Comparison of ENCODE assay signal across 21 cellular contexts in the genomic region with DNA sequence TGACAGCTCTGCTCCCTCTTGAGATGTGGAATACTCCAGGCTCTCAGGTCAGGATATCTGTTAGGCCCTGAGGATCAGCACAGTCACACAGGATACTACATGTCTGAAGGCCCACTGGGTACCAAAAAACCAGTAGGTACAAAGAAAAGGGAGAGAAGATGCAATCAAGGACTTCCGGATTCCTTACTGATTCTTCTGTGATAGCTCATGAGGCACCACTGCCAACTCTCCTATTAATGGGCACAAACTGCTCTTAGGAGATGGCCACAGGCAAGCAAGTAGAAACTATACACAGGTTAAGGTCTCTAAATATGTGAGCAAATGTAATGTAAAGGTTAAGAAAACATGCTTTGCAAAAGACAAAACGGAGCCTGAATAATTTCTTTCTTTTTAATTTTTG. TPM values are rescaled to one million over a fixed set of nuclear protein-coding genes. Genes with fewer than 3 reads are reported as not detected.
DNase-seq lines count a peak whose midpoint lies in the region; ATAC-seq, FAIRE-seq and TF ChIP-seq lines count a peak whose summit lies in the region.
"Had no signal": no experiment of that assay in that cellular context is flagged by ENCODE, and none has a peak within 500 bp of the region (broad histone marks: within the 10 kb centered on the region; RNA-seq: fewer than 3 reads in every experiment).

No MANE protein-coding gene starts in this region.

- TF ChIP-seq POLR2A in HepG2 (IDR thresholded peaks at IDR 0.05; ENCODE audit: insufficient read depth in 1 of 2, low read depth in 2 of 2, low read length in 2 of 2), result no peak

- ATAC-seq in left cardiac atrium (no peak), HepG2 (no peak), GM21576 (IDR thresholded peaks at IDR 0.05; ENCODE audit: unreplicated experiment) (no peak)
- ATAC-seq: HCT116, left lung had no signal

- peaks cover 71% of the 10 kb centered on the region for H3K79me2 ChIP-seq in HepG2 (ENCODE audit: insufficient read depth, low read length)

- H3K9ac ChIP-seq in HepG2 (ENCODE audit: insufficient read depth, low read depth, low read length), result peak overlapping the region; percentile 66
- H3K9ac ChIP-seq: parathyroid adenoma had no signal

- CTCF ChIA-PET in RWPE1 (lab: Yijun Ruan, JAX), result interaction anchor here (0.6 kb wide), 1 partner anchor 80 kb away, joined by 3 read pairs; no protein-coding TSS in a partner anchor
- CTCF ChIA-PET in HepG2 (lab: Yijun Ruan, JAX; ENCODE audit: low intra/inter-chr PET ratio, low total read pairs), result no interaction called here

- in situ Hi-C loops in HepG2 (cut with HindIII; ENCODE audit: extremely low pct_ligation_motif_present, low pct_unique_long_range_greater_than_20kb), result loop anchor here (5.0 kb wide), 2 partner anchors 55 to 120 kb away; a partner anchor contains a TSS
- in situ Hi-C loops in KBM-7 (cut with MboI; ENCODE audit: low pct_unique_long_range_greater_than_20kb, low sequenced_read_pairs), result no loop called here

- H3K4me1 ChIP-seq in left ventricle myocardium inferior (peaks cover 97% of the 10 kb centered on the region), HepG2 (ENCODE audit: insufficient read depth, low read length) (peaks cover 77% of the 10 kb centered on the region)

- WGBS in HepG2 (ENCODE audit: low lambda C conversion rate), result 83% methylated on average over 2 of the region's 2 CpGs

- peaks cover 2% of the 10 kb centered on the region for H4K20me1 ChIP-seq in HepG2 (ENCODE audit: insufficient read depth, low read length)

- TF ChIP-seq CTCF in left ventricle myocardium inferior (IDR thresholded peaks at IDR 0.05; ENCODE audit: borderline replicate concordance) (no peak), RWPE1 (conservative IDR thresholded peaks at IDR 0.05; ENCODE audit: low read depth) (no peak), HepG2 (CRISPR knock-in tag; IDR thresholded peaks at IDR 0.05) (no peak)

- H3K27me3 ChIP-seq in left ventricle myocardium inferior (ENCODE audit: low read depth) (no peaks in the 10 kb centered on the region), HepG2 (ENCODE audit: control insufficient read depth in 1 of 2, insufficient read depth in 2 of 2, low read length in 2 of 2) (no peaks in the 10 kb centered on the region; a peak in 1 of 5 replicates)
- H3K27me3 ChIP-seq: left lung, uterus had no signal

- no peak for TF ChIP-seq EP300 in HepG2 (IDR thresholded peaks at IDR 0.05; ENCODE audit: low read depth in 2 of 2, low read length in 2 of 2)
- no peak for TF ChIP-seq EP300 in HepG2 (CRISPR knock-in tag; IDR thresholded peaks at IDR 0.05; ENCODE audit: borderline replicate concordance)

- BruUV-seq in HepG2 (replicated peaks; lab: Mats Ljungman, UMichigan), result no TSS peak

- FAIRE-seq in HepG2 (lab: Jason Lieb, UNC), result no peak

- H3K4me3 ChIP-seq in left ventricle myocardium inferior (no peak overlapping the region), HepG2 (replicated peaks in 1 of 3; ENCODE audit: insufficient read depth in 1 of 3, low read depth in 2 of 3, low read length in 3 of 3) (peak overlapping the region in 2 of 3 experiments; percentile 8 to 68; a peak in 1 of 6 replicates)
- H3K4me3 ChIP-seq: left lung, uterus had no signal

- intact Hi-C loops in left ventricle myocardium inferior (cut with micrococcal nuclease), result no loop called here
- intact Hi-C loops in left cardiac atrium (cut with DNase I), result no loop called here
- intact Hi-C loops in HepG2 (cut with micrococcal nuclease; ENCODE audit: unreplicated experiment), result no loop called here

- POLR2A ChIA-PET in RWPE1 (lab: Yijun Ruan, JAX; ENCODE audit: low non-redundant PET) (no interaction called here), HepG2 (lab: Yijun Ruan, JAX) (interaction anchor here (1.5 to 4.4 kb wide), 6 partner anchors 11 to 73 kb away, joined by 7 to 91 read pairs (median 21); a partner anchor contains a TSS)

- no peak overlapping the region for H2AFZ ChIP-seq in HepG2 (ENCODE audit: low read length)
- H2AFZ ChIP-seq: parathyroid adenoma had no signal

- H3K9me3 ChIP-seq in left ventricle myocardium inferior (replicated peaks), result no peaks in the 10 kb centered on the region
- no peaks in the 10 kb centered on the region for H3K9me3 ChIP-seq in HepG2 (ENCODE audit: low read length)
- H3K9me3 ChIP-seq: left lung, uterus had no signal

- H3K36me3 ChIP-seq in left ventricle myocardium inferior, result peaks cover 25% of the 10 kb centered on the region
- peaks cover 8 to 25% of the 10 kb centered on the region in 2 experiments for H3K36me3 ChIP-seq in HepG2 (replicated peaks in 1 of 2; ENCODE audit: control insufficient read depth in 1 of 2, insufficient read depth in 2 of 2, low read length in 2 of 2)
- H3K36me3 ChIP-seq: uterus had no signal

- DNase-seq in left ventricle myocardium inferior (no peak), left cardiac atrium (no peak), RWPE1 (ENCODE audit: low spot score) (no peak), HepG2 (ENCODE audit: low spot score) (no peak), nucleus accumbens (lab: John Stamatoyannopoulos, UW) (no peak), KBM-7 (no peak), activated gamma-delta T cell (lab: John Stamatoyannopoulos, UW) (no peak)
- DNase-seq: activated CD4-positive, alpha-beta T cell treated with anti-CD3 and anti-CD28 coated beads for 1 hour; activated naive CD8-positive, alpha-beta T cell treated with anti-CD3 and anti-CD28 coated beads for 36 hours; DMS53; effector CD8-positive, alpha-beta T cell; left lung; MM.1S; NCI-H1694 treated with DMSO at 0.1 percent for 48 hours; NCI-H446; SIG-M5; stimulated activated naive CD4-positive, alpha-beta T cell treated with Interleukin-2 at 50 U/mL for 16 hours; uterus had no signal

- peak overlapping the region; percentile 98 for H3K4me2 ChIP-seq in HepG2 (ENCODE audit: low read depth, low read length)

- TF ChIP-seq RAD21 in HepG2 (CRISPR knock-in tag; IDR thresholded peaks at IDR 0.05), result no peak

- H3K27ac ChIP-seq in left ventricle myocardium inferior (replicated peaks) (peak overlapping the region; percentile 96), RWPE1 (peak overlapping the region; percentile 94), HepG2 (ENCODE audit: extremely low read length, insufficient read depth, low read length) (peak overlapping the region; percentile 92)

RNA-seq across cellular contexts. Expression of a gene that starts 3.5 kb away (rescaled TPM):
- total RNA-seq in left ventricle myocardium inferior (85.7 TPM), left cardiac atrium (10 to 100 TPM; 64.4 to 86.6 TPM), HepG2 (2016; rRNA removed; fragmentation: Illumina TruSeq; extraction: Trizol) (15.7 and 21.5 TPM in 2 replicates)
- total RNA-seq in HepG2 (2016; cell fraction: cytosol; rRNA removed; fragmentation: Illumina TruSeq; extraction: Trizol; ENCODE audit: low read depth), result 1.6 and 1.7 TPM in 2 replicates
- total RNA-seq in HepG2 (2016; cell fraction: insoluble cytoplasmic fraction; rRNA removed; fragmentation: Illumina TruSeq; extraction: Trizol), result 13.2 and 21.0 TPM in 2 replicates
- total RNA-seq in HepG2 (2016; cell fraction: membrane; rRNA removed; fragmentation: Illumina TruSeq; extraction: Trizol), result 7.2 and 9.0 TPM in 2 replicates
- total RNA-seq in HepG2 (2016; cell fraction: nucleus; rRNA removed; fragmentation: Illumina TruSeq; extraction: Trizol), result 18.7 and 20.0 TPM in 2 replicates
- polyA plus RNA-seq in HepG2 (2011; rRNA removed), result 33.9 and 45.2 TPM in 2 replicates
- 24.6 and 25.3 TPM in 2 replicates for polyA plus RNA-seq in HepG2 (2011; cell fraction: cytosol; rRNA removed)
- polyA plus RNA-seq in HepG2 (2011; cell fraction: nucleus; rRNA removed), result 23.8 and 26.6 TPM in 2 replicates
- 18.5 and 22.4 TPM in 2 replicates for polyA plus RNA-seq in HepG2 (2012)
- 1.5 and 1.9 TPM in 2 replicates for polyA plus RNA-seq in HepG2 (2016; cell fraction: cytosol; fragmentation: Illumina TruSeq; extraction: Trizol; ENCODE audit: low read depth)
- polyA plus RNA-seq in HepG2 (2016; cell fraction: insoluble cytoplasmic fraction; fragmentation: Illumina TruSeq; extraction: Trizol; ENCODE audit: low read depth), result 13.9 and 16.7 TPM in 2 replicates
- 5.0 and 5.8 TPM in 2 replicates for polyA plus RNA-seq in HepG2 (2016; cell fraction: membrane; fragmentation: Illumina TruSeq; extraction: Trizol; ENCODE audit: low read depth)
- polyA plus RNA-seq in HepG2 (2016; cell fraction: nucleus; fragmentation: Illumina TruSeq; extraction: Trizol; ENCODE audit: insufficient read depth, low read depth), result 26.4 and 31.8 TPM in 2 replicates
- 75.3 and 118 TPM in 2 replicates for polyA minus RNA-seq in HepG2 (2011; rRNA and poly(A)+ RNA removed; ENCODE audit: low replicate concordance)
- 16.4 and 21.8 TPM in 2 replicates for polyA minus RNA-seq in HepG2 (2011; cell fraction: cytosol; rRNA and poly(A)+ RNA removed)
- polyA minus RNA-seq in HepG2 (2011; cell fraction: nucleus; rRNA and poly(A)+ RNA removed), result 26.3 and 29.3 TPM in 2 replicates

RNA-seq across cellular contexts. Expression of a gene that starts 3.7 kb away (rescaled TPM):
- total RNA-seq in left ventricle myocardium inferior (68.6 TPM), left cardiac atrium (10 to 100 TPM; 50.0 to 52.7 TPM), HepG2 (2016; rRNA removed; fragmentation: Illumina TruSeq; extraction: Trizol) (99.3 and 118 TPM in 2 replicates)
- total RNA-seq in HepG2 (2016; cell fraction: cytosol; rRNA removed; fragmentation: Illumina TruSeq; extraction: Trizol; ENCODE audit: low read depth), result 14.9 and 15.6 TPM in 2 replicates
- 102 and 121 TPM in 2 replicates for total RNA-seq in HepG2 (2016; cell fraction: insoluble cytoplasmic fraction; rRNA removed; fragmentation: Illumina TruSeq; extraction: Trizol)
- total RNA-seq in HepG2 (2016; cell fraction: membrane; rRNA removed; fragmentation: Illumina TruSeq; extraction: Trizol), result 38.1 and 39.7 TPM in 2 replicates
- total RNA-seq in HepG2 (2016; cell fraction: nucleus; rRNA removed; fragmentation: Illumina TruSeq; extraction: Trizol), result 61.9 and 65.1 TPM in 2 replicates
- polyA plus RNA-seq in HepG2 (2011; rRNA removed), result 109 and 120 TPM in 2 replicates
- polyA plus RNA-seq in HepG2 (2011; cell fraction: cytosol; rRNA removed), result 120 and 159 TPM in 2 replicates
- polyA plus RNA-seq in HepG2 (2011; cell fraction: nucleus; rRNA removed), result 110 and 111 TPM in 2 replicates
- 69.5 and 70.0 TPM in 2 replicates for polyA plus RNA-seq in HepG2 (2012)
- 16.2 and 16.4 TPM in 2 replicates for polyA plus RNA-seq in HepG2 (2016; cell fraction: cytosol; fragmentation: Illumina TruSeq; extraction: Trizol; ENCODE audit: low read depth)
- 117 and 126 TPM in 2 replicates for polyA plus RNA-seq in HepG2 (2016; cell fraction: insoluble cytoplasmic fraction; fragmentation: Illumina TruSeq; extraction: Trizol; ENCODE audit: low read depth)
- polyA plus RNA-seq in HepG2 (2016; cell fraction: membrane; fragmentation: Illumina TruSeq; extraction: Trizol; ENCODE audit: low read depth), result 29.3 and 29.6 TPM in 2 replicates
- polyA plus RNA-seq in HepG2 (2016; cell fraction: nucleus; fragmentation: Illumina TruSeq; extraction: Trizol; ENCODE audit: insufficient read depth, low read depth), result 148 and 152 TPM in 2 replicates
- polyA minus RNA-seq in HepG2 (2011; rRNA and poly(A)+ RNA removed; ENCODE audit: low replicate concordance), result 225 and 243 TPM in 2 replicates
- 65.5 and 66.8 TPM in 2 replicates for polyA minus RNA-seq in HepG2 (2011; cell fraction: cytosol; rRNA and poly(A)+ RNA removed)
- polyA minus RNA-seq in HepG2 (2011; cell fraction: nucleus; rRNA and poly(A)+ RNA removed), result 49.4 and 55.6 TPM in 2 replicates

RNA-seq across cellular contexts. Expression of a gene that starts 43.0 kb away (rescaled TPM):
- total RNA-seq in left ventricle myocardium inferior, result 54.8 TPM
- 10 to 100 TPM; 51.6 to 61.5 TPM for total RNA-seq in left cardiac atrium
- total RNA-seq in HepG2 (2016; rRNA removed; fragmentation: Illumina TruSeq; extraction: Trizol), result 99.0 and 163 TPM in 2 replicates
- total RNA-seq in HepG2 (2016; cell fraction: cytosol; rRNA removed; fragmentation: Illumina TruSeq; extraction: Trizol; ENCODE audit: low read depth), result 47.2 and 52.9 TPM in 2 replicates
- 96.1 and 157 TPM in 2 replicates for total RNA-seq in HepG2 (2016; cell fraction: insoluble cytoplasmic fraction; rRNA removed; fragmentation: Illumina TruSeq; extraction: Trizol)
- 38.5 and 38.9 TPM in 2 replicates for total RNA-seq in HepG2 (2016; cell fraction: membrane; rRNA removed; fragmentation: Illumina TruSeq; extraction: Trizol)
- total RNA-seq in HepG2 (2016; cell fraction: nucleus; rRNA removed; fragmentation: Illumina TruSeq; extraction: Trizol), result 100 and 111 TPM in 2 replicates
- polyA plus RNA-seq in HepG2 (2011; rRNA removed), result 228 and 232 TPM in 2 replicates
- polyA plus RNA-seq in HepG2 (2011; cell fraction: cytosol; rRNA removed), result 208 and 241 TPM in 2 replicates
- polyA plus RNA-seq in HepG2 (2011; cell fraction: nucleus; rRNA removed), result 356 and 374 TPM in 2 replicates
- 140 and 148 TPM in 2 replicates for polyA plus RNA-seq in HepG2 (2012)
- polyA plus RNA-seq in HepG2 (2016; cell fraction: cytosol; fragmentation: Illumina TruSeq; extraction: Trizol; ENCODE audit: low read depth), result 7.3 and 8.8 TPM in 2 replicates
- polyA plus RNA-seq in HepG2 (2016; cell fraction: insoluble cytoplasmic fraction; fragmentation: Illumina TruSeq; extraction: Trizol; ENCODE audit: low read depth), result 181 and 193 TPM in 2 replicates
- polyA plus RNA-seq in HepG2 (2016; cell fraction: membrane; fragmentation: Illumina TruSeq; extraction: Trizol; ENCODE audit: low read depth), result 14.0 and 16.1 TPM in 2 replicates
- polyA plus RNA-seq in HepG2 (2016; cell fraction: nucleus; fragmentation: Illumina TruSeq; extraction: Trizol; ENCODE audit: insufficient read depth, low read depth), result 219 and 234 TPM in 2 replicates
- polyA minus RNA-seq in HepG2 (2011; rRNA and poly(A)+ RNA removed; ENCODE audit: low replicate concordance), result 554 and 704 TPM in 2 replicates
- 179 and 186 TPM in 2 replicates for polyA minus RNA-seq in HepG2 (2011; cell fraction: cytosol; rRNA and poly(A)+ RNA removed)
- 151 and 182 TPM in 2 replicates for polyA minus RNA-seq in HepG2 (2011; cell fraction: nucleus; rRNA and poly(A)+ RNA removed)

RNA-seq across cellular contexts. Expression of a gene that starts 53.7 kb away (rescaled TPM):
- total RNA-seq in left ventricle myocardium inferior, result 174 TPM
- total RNA-seq in left cardiac atrium, result 100 to 1,000 TPM; 135 to 185 TPM
- 300 and 332 TPM in 2 replicates for total RNA-seq in HepG2 (2016; rRNA removed; fragmentation: Illumina TruSeq; extraction: Trizol)
- total RNA-seq in HepG2 (2016; cell fraction: cytosol; rRNA removed; fragmentation: Illumina TruSeq; extraction: Trizol; ENCODE audit: low read depth), result 45.1 and 56.7 TPM in 2 replicates
- 302 and 329 TPM in 2 replicates for total RNA-seq in HepG2 (2016; cell fraction: insoluble cytoplasmic fraction; rRNA removed; fragmentation: Illumina TruSeq; extraction: Trizol)
- total RNA-seq in HepG2 (2016; cell fraction: membrane; rRNA removed; fragmentation: Illumina TruSeq; extraction: Trizol), result 220 and 258 TPM in 2 replicates
- total RNA-seq in HepG2 (2016; cell fraction: nucleus; rRNA removed; fragmentation: Illumina TruSeq; extraction: Trizol), result 168 and 191 TPM in 2 replicates
- polyA plus RNA-seq in HepG2 (2011; rRNA removed), result 67.2 and 88.2 TPM in 2 replicates
- polyA plus RNA-seq in HepG2 (2011; cell fraction: cytosol; rRNA removed), result 44.2 and 66.6 TPM in 2 replicates
- 90.2 and 107 TPM in 2 replicates for polyA plus RNA-seq in HepG2 (2011; cell fraction: nucleus; rRNA removed)
- 93.8 and 117 TPM in 2 replicates for polyA plus RNA-seq in HepG2 (2012)
- 26.0 and 34.9 TPM in 2 replicates for polyA plus RNA-seq in HepG2 (2016; cell fraction: cytosol; fragmentation: Illumina TruSeq; extraction: Trizol; ENCODE audit: low read depth)
- 237 and 245 TPM in 2 replicates for polyA plus RNA-seq in HepG2 (2016; cell fraction: insoluble cytoplasmic fraction; fragmentation: Illumina TruSeq; extraction: Trizol; ENCODE audit: low read depth)
- 111 and 128 TPM in 2 replicates for polyA plus RNA-seq in HepG2 (2016; cell fraction: membrane; fragmentation: Illumina TruSeq; extraction: Trizol; ENCODE audit: low read depth)
- 205 and 220 TPM in 2 replicates for polyA plus RNA-seq in HepG2 (2016; cell fraction: nucleus; fragmentation: Illumina TruSeq; extraction: Trizol; ENCODE audit: insufficient read depth, low read depth)
- polyA minus RNA-seq in HepG2 (2011; rRNA and poly(A)+ RNA removed; ENCODE audit: low replicate concordance), result 78.3 and 92.3 TPM in 2 replicates
- 89.8 and 100 TPM in 2 replicates for polyA minus RNA-seq in HepG2 (2011; cell fraction: cytosol; rRNA and poly(A)+ RNA removed)
- 137 and 187 TPM in 2 replicates for polyA minus RNA-seq in HepG2 (2011; cell fraction: nucleus; rRNA and poly(A)+ RNA removed)
